15 cellular contexts compared by ENCODE assay signal in the genomic region with DNA sequence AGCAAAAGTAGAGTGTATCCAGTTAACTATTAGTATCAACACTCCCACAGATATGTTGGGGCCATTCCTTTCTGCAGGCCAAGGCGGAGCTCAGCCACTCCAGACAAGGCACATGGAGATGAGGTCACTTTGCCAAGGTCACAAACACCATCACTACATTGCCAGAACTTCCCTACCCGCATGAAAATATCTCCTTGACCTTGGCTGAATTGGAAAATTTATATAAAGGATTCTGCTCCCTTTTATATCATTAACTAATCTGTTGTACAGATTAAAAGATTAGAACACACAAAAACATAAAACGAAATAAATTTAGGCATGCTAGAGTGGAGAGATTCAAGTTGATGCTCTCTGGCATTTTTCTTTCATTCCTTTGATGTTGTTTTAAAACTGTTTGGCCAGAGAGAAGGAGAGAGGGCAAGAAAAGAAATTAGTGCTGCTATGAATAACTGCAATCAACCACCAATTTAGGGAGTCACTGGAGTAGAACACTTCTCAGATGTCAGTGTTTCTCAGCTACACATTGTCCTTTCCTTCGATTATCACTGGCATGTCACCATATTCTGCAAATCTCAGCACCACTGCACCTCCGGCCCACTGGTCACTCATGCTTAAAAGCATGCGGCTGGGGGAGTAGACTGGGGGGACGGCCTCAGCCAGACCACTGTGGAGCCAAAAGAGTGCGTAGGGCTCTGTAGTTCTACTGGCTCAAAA.
DNase-seq lines count a peak whose midpoint lies in the region; ATAC-seq and TF ChIP-seq lines count a peak whose summit lies in the region.
"Had no signal": no experiment of that assay in that cellular context is flagged by ENCODE, and none has a peak within 500 bp of the region (broad histone marks: within the 10 kb centered on the region; RNA-seq: fewer than 3 reads in every experiment).

No MANE protein-coding gene starts in this region.

- no peaks in the 10 kb centered on the region for H3K36me3 ChIP-seq in vagina
- H3K36me3 ChIP-seq in CD4-positive, alpha-beta memory T cell (ENCODE audit: insufficient read depth, low read length): no peaks in the 10 kb centered on the region
- H3K36me3 ChIP-seq: gastrocnemius medialis had no signal

- H3K27me3 ChIP-seq in vagina: no peaks in the 10 kb centered on the region
- no peaks in the 10 kb centered on the region for H3K27me3 ChIP-seq in CD4-positive, alpha-beta memory T cell (ENCODE audit: insufficient read depth, low read length)
- H3K27me3 ChIP-seq: gastrocnemius medialis had no signal

- no peaks in the 10 kb centered on the region for H3K9me3 Mint-ChIP-seq in T-cell
- H3K9me3 Mint-ChIP-seq in CD4-positive, alpha-beta memory T cell: peaks cover 0 to 2% (median 0%) of the 10 kb centered on the region in 8 donors

- H3K4me3 ChIP-seq in GM12865 (ENCODE audit: low read depth, low read length) (no peak overlapping the region), vagina (no peak overlapping the region)
- H3K4me3 ChIP-seq in CD4-positive, alpha-beta memory T cell (ENCODE audit: low read length in 2 of 2): no peak overlapping the region
- H3K4me3 ChIP-seq: gastrocnemius medialis had no signal

- peaks cover 0 to 6% (median 0%) of the 10 kb centered on the region in 3 donors for H3K4me1 Mint-ChIP-seq in T-cell
- peaks cover 0 to 1% (median 0%) of the 10 kb centered on the region in 4 donors for H3K4me1 Mint-ChIP-seq in CD4-positive, alpha-beta memory T cell

- POLR2A ChIA-PET in T-cell (lab: Charles Lee): no interaction called here
- POLR2A ChIA-PET in CD4-positive, alpha-beta memory T cell (lab: Charles Lee; ENCODE audit: partially characterized antibody): no interaction called here

- H3K27ac Mint-ChIP-seq in T-cell: no peak overlapping the region
- H3K27ac Mint-ChIP-seq in CD4-positive, alpha-beta memory T cell: no peak overlapping the region
- H3K27ac Mint-ChIP-seq: activated naive CD8-positive, alpha-beta T cell; progenitor cell of endocrine pancreas had no signal

- intact Hi-C loops in vagina (cut with DNase I): no loop called here
- intact Hi-C loops in CD4-positive, alpha-beta memory T cell (cut with micrococcal nuclease): no loop called here

- peaks cover under 1 to 3% of the 10 kb centered on the region in 2 donors for H3K27me3 Mint-ChIP-seq in T-cell
- H3K27me3 Mint-ChIP-seq in CD4-positive, alpha-beta memory T cell: peaks cover 2 to 3% of the 10 kb centered on the region in 2 donors
- H3K27me3 Mint-ChIP-seq: progenitor cell of endocrine pancreas had no signal

- H3K9me3 ChIP-seq in vagina: no peaks in the 10 kb centered on the region
- H3K9me3 ChIP-seq in CD4-positive, alpha-beta memory T cell (ENCODE audit: control insufficient read depth in 1 of 2, low read length in 2 of 2): no peaks in the 10 kb centered on the region
- H3K9me3 ChIP-seq: gastrocnemius medialis had no signal

- H3K27ac ChIP-seq in vagina: no peak overlapping the region
- H3K27ac ChIP-seq in CD4-positive, alpha-beta memory T cell (ENCODE audit: low read depth, low read length): no peak overlapping the region
- H3K27ac ChIP-seq: gastrocnemius medialis had no signal

- no peak for TF ChIP-seq POLR2A in vagina (IDR thresholded peaks at IDR 0.05)

- ATAC-seq in GM19467 (IDR thresholded peaks at IDR 0.05; ENCODE audit: unreplicated experiment): peak; percentile 39
- peak; percentile 28 for ATAC-seq in HG03175 (IDR thresholded peaks at IDR 0.05; ENCODE audit: unreplicated experiment)
- no peak for ATAC-seq in T-cell (replicated peaks in 1 of 4)
- ATAC-seq: gastrocnemius medialis had no signal

- H3K4me3 Mint-ChIP-seq in T-cell: no peak overlapping the region
- H3K4me3 Mint-ChIP-seq in CD4-positive, alpha-beta memory T cell: no peak overlapping the region
- H3K4me3 Mint-ChIP-seq: activated naive CD8-positive, alpha-beta T cell had no signal

- TF ChIP-seq CTCF in GM12865 (IDR thresholded peaks at IDR 0.05; ENCODE audit: insufficient read depth, low read depth, low read length, missing control alignments): no peak
- TF ChIP-seq CTCF in vagina (IDR thresholded peaks at IDR 0.05): no peak

- DNase-seq in GM12865 (ENCODE audit: low read depth) (peak; percentile 28), kidney glomerular epithelial cell (lab: John Stamatoyannopoulos, UW) (peak; percentile 86), vagina (ENCODE audit: extremely low spot score in 2 of 2) (no peak), T-cell (no peak)
- DNase-seq in stimulated activated CD4-positive, alpha-beta T cell treated with anti-CD3 and anti-CD28 coated beads, Interleukin-1b, Interleukin-23, amount 100 ng/mL, for 48 hours: no peak
- no peak for DNase-seq in CD4-positive, alpha-beta memory T cell
- DNase-seq: activated CD4-positive, CD25-positive, alpha-beta regulatory T cell; caudate nucleus; gastrocnemius medialis; MM.1S; NCI-H2107 had no signal

- no peaks in the 10 kb centered on the region for H3K36me3 Mint-ChIP-seq in T-cell
- no peaks in the 10 kb centered on the region for H3K36me3 Mint-ChIP-seq in CD4-positive, alpha-beta memory T cell

- CTCF ChIA-PET in T-cell (lab: Charles Lee): interaction anchor here in 1 of 2 donors (0.5 kb wide), 1 partner anchor 47 kb away, joined by 4 read pairs; no protein-coding TSS in a partner anchor
- CTCF ChIA-PET in CD4-positive, alpha-beta memory T cell (lab: Charles Lee; ENCODE audit: partially characterized antibody): no interaction called here

- no peaks in the 10 kb centered on the region for H3K4me1 ChIP-seq in vagina
- no peaks in the 10 kb centered on the region for H3K4me1 ChIP-seq in CD4-positive, alpha-beta memory T cell (ENCODE audit: insufficient read depth, low read length)

Comparison
In these comparisons a context has a peak if more than half of its experiments do, and no peak if none do; other contexts are left out.
1. DNase-seq: peak in GM12865 (single experiment) and kidney glomerular epithelial cell (single experiment); none in stimulated activated CD4-positive, alpha-beta T cell treated with anti-CD3 and anti-CD28 coated beads, Interleukin-1b, Interleukin-23, amount 100 ng/mL, for 48 hours (single experiment), vagina (0 of 2), T-cell (0 of 34) and CD4-positive, alpha-beta memory T cell (0 of 5).
2. ATAC-seq: peak in GM19467 (single experiment) and HG03175 (single experiment); none in T-cell (0 of 4).